Comparison of ENCODE assay signal across 13 cellular contexts in genomic region chr18:35662293-35663062, GRCh38.
DNase-seq lines count a peak whose midpoint lies in the region; ATAC-seq and TF ChIP-seq lines count a peak whose summit lies in the region.
"Had no signal": no experiment of that assay in that cellular context is flagged by ENCODE, and none has a peak within 500 bp of the region (broad histone marks: within the 10 kb centered on the region; RNA-seq: fewer than 3 reads in every experiment).

No MANE protein-coding gene starts in this region.

- H3K36me3 ChIP-seq in BLaER1 (peaks cover 45% of the 10 kb centered on the region), left lung (peaks cover 0 to 31% of the 10 kb centered on the region in 2 donors)

- DNase-seq in NCI-H2107 treated with DMSO at 0.1 percent for 48 hours (lab: John Stamatoyannopoulos, UW; ENCODE audit: unreplicated experiment) (no peak), dermis blood vessel endothelial cell (no peak), left lung (no peak)
- DNase-seq in naive thymus-derived CD8-positive, alpha-beta T cell: no peak
- DNase-seq: activated effector memory CD4-positive, alpha-beta T cell treated with anti-CD3 and anti-CD28 coated beads, Interleukin-2, amount 50 U/mL, for 16 hours; heart right ventricle; stimulated activated naive CD4-positive, alpha-beta T cell treated with Interleukin-2 at 50 U/mL for 16 hours had no signal

- intact Hi-C loops in left lung (cut with DNase I): no loop called here

- H4K20me1 ChIP-seq in BLaER1: peaks cover 28% of the 10 kb centered on the region; the same call in 1 of the 2 replicates

- no peak overlapping the region for H3K9ac ChIP-seq in BLaER1

- ATAC-seq in GM18909 (IDR thresholded peaks at IDR 0.05; ENCODE audit: poor library complexity, unreplicated experiment): peak; percentile 86
- peak; percentile 73 for ATAC-seq in HG02623 (IDR thresholded peaks at IDR 0.05; ENCODE audit: unreplicated experiment)
- ATAC-seq in HG03469 (IDR thresholded peaks at IDR 0.05; ENCODE audit: unreplicated experiment): peak; percentile 85
- no peak for ATAC-seq in naive thymus-derived CD8-positive, alpha-beta T cell
- ATAC-seq in left lung: no peak
- ATAC-seq: heart right ventricle had no signal

- peak overlapping the region; percentile 29 for H3K4me2 ChIP-seq in BLaER1

- H3K4me1 ChIP-seq in BLaER1: peaks cover 15% of the 10 kb centered on the region
- no peaks in the 10 kb centered on the region for H3K4me1 ChIP-seq in left lung
- H3K4me1 ChIP-seq: ascending aorta had no signal

- H3K4me3 ChIP-seq in BLaER1 (no peak overlapping the region), left lung (no peak overlapping the region)
- H3K4me3 ChIP-seq: ascending aorta, heart right ventricle, SK-N-MC had no signal

- peaks cover 20 to 51% (median 43%) of the 10 kb centered on the region in 3 donors for H3K36me3 Mint-ChIP-seq in naive thymus-derived CD8-positive, alpha-beta T cell

- no peak for TF ChIP-seq CTCF in left lung (IDR thresholded peaks at IDR 0.05)

- H3K4me3 Mint-ChIP-seq in naive thymus-derived CD8-positive, alpha-beta T cell: no peak overlapping the region

- H3K9me3 Mint-ChIP-seq in naive thymus-derived CD8-positive, alpha-beta T cell: peaks cover 0 to 4% (median 0%) of the 10 kb centered on the region in 9 donors

- H3K9me3 ChIP-seq in BLaER1 (no peaks in the 10 kb centered on the region), left lung (no peaks in the 10 kb centered on the region)
- H3K9me3 ChIP-seq: ascending aorta, heart right ventricle had no signal

- H3K27me3 Mint-ChIP-seq in naive thymus-derived CD8-positive, alpha-beta T cell: no peaks in the 10 kb centered on the region

- no peaks in the 10 kb centered on the region for H3K27me3 ChIP-seq in BLaER1
- H3K27me3 ChIP-seq in left lung: no peaks in the 10 kb centered on the region
- H3K27me3 ChIP-seq: ascending aorta, heart right ventricle had no signal

- peaks cover 0 to 8% (median 6%) of the 10 kb centered on the region in 4 donors for H3K4me1 Mint-ChIP-seq in naive thymus-derived CD8-positive, alpha-beta T cell

- H3K27ac Mint-ChIP-seq in naive thymus-derived CD8-positive, alpha-beta T cell: peak overlapping the region in 1 of 10 donors; percentile 35

- H3K27ac ChIP-seq in BLaER1 (no peak overlapping the region), left lung (no peak overlapping the region)
- H3K27ac ChIP-seq: ascending aorta, heart right ventricle, SK-N-MC had no signal

- POLR2A ChIA-PET in naive thymus-derived CD8-positive, alpha-beta T cell (lab: Charles Lee): no interaction called here

Comparison
In these comparisons a context has a peak if more than half of its experiments do, and no peak if none do; other contexts are left out.
1. ATAC-seq: peak in GM18909 (single experiment), HG02623 (single experiment) and HG03469 (single experiment); none in naive thymus-derived CD8-positive, alpha-beta T cell (0 of 2) and left lung (single experiment).